Comparison of ENCODE assay signal across 9 cellular contexts in genomic region chr15:59565299-59565698, GRCh38.
ATAC-seq and TF ChIP-seq lines count a peak whose summit lies in the region.
"Had no signal": no experiment of that assay in that cellular context is flagged by ENCODE, and none has a peak within 500 bp of the region (broad histone marks: within the 10 kb centered on the region; RNA-seq: fewer than 3 reads in every experiment).

No MANE protein-coding gene starts in this region.

- TF ChIP-seq CTCF in HEK293 (tag by site-specific recombination; IDR thresholded peaks at IDR 0.05) = no peak

- H3K9me3 ChIP-seq in HEK293 (ENCODE audit: control insufficient read depth, insufficient read depth, low read depth, low read length) = no peaks in the 10 kb centered on the region
- H3K9me3 ChIP-seq: BE2C, BLaER1 had no signal

- POLR2A ChIA-PET in HEK293 (lab: Yijun Ruan, JAX) = no interaction called here

- CTCF ChIA-PET in HEK293 (lab: Yijun Ruan, JAX) = interaction anchor here (0.5 to 0.7 kb wide), 2 partner anchors 16 to 227 kb away, joined by 3 read pairs; no protein-coding TSS in a partner anchor

- no peak overlapping the region for H3K27ac ChIP-seq in HEK293 (ENCODE audit: extremely low read depth, low read depth, low read length)
- H3K27ac ChIP-seq: 22Rv1; A549; BLaER1; BLaER1 treated with 17β-estradiol and CSF1 and Interleukin-3, amounts not matched to agents 10 nM and 100 nM; C4-2B had no signal

- no peak for ATAC-seq in HG02678 (IDR thresholded peaks at IDR 0.05; ENCODE audit: unreplicated experiment)
- ATAC-seq: A549; CD8-positive, alpha-beta T cell had no signal

- H3K36me3 ChIP-seq in HEK293 (ENCODE audit: control insufficient read depth in 2 of 2, insufficient read depth in 1 of 2, low read length in 2 of 2) = no peaks in the 10 kb centered on the region
- H3K36me3 ChIP-seq: BE2C; BLaER1; BLaER1 treated with 17β-estradiol and CSF1 and Interleukin-3, amounts not matched to agents 10 nM and 100 nM had no signal

- no peak overlapping the region for H3K4me3 ChIP-seq in HEK293 (ENCODE audit: low read depth, low read length)
- H3K4me3 ChIP-seq: A549; BLaER1; BLaER1 treated with 17β-estradiol and CSF1 and Interleukin-3, amounts not matched to agents 10 nM and 100 nM had no signal

- H3K4me1 ChIP-seq in HEK293 (ENCODE audit: control insufficient read depth, insufficient read depth, low read length) = no peaks in the 10 kb centered on the region
- H3K4me1 ChIP-seq: BE2C; BLaER1; BLaER1 treated with 17β-estradiol and CSF1 and Interleukin-3, amounts not matched to agents 10 nM and 100 nM had no signal

TF ChIP-seq in HEK293, 187 proteins besides CTCF, POLR2A, EP300 and RAD21:
- peak; percentile 99 for TF ChIP-seq ZNF558 (tag by site-specific recombination; IDR thresholded peaks at IDR 0.05)
- no peak for TF ChIP-seq ZSCAN18 (tag by site-specific recombination; IDR thresholded peaks at IDR 0.05)
TF ChIP-seq in HEK293: peak in this region for 1.
